In genomic region chr12:42102720-42103119, GRCh38 we compare ENCODE assay signal across 18 cellular contexts.
"Had no signal": no experiment of that assay in that cellular context is flagged by ENCODE, and none has a peak within 500 bp of the region (broad histone marks: within the 10 kb centered on the region; RNA-seq: fewer than 3 reads in every experiment).

No MANE protein-coding gene starts in this region.

- H3K36me3 Mint-ChIP-seq: natural killer cell had no signal

- DNase-seq: cortex of kidney; effector memory CD8-positive, alpha-beta T cell; heart left ventricle; islet precursor cell; natural killer cell; stimulated activated CD4-positive, alpha-beta T cell treated with anti-CD3 and anti-CD28 coated beads, Interleukin-12 subunit alpha, Interleukin-12 subunit beta, amount 100 ng/mL, for 4 hours; stimulated activated CD4-positive, alpha-beta T cell treated with anti-CD3 and anti-CD28 coated beads, Interleukin-1b, Interleukin-23, amount 100 ng/mL, for 48 hours; stimulated activated CD4-positive, alpha-beta T cell treated with anti-CD3 and anti-CD28 coated beads, Interleukin-4, amount 100 ng/mL, for 1 hour; stimulated activated CD8-positive, alpha-beta memory T cell treated with anti-CD3 and anti-CD28 coated beads, Interleukin-4, amount 100 ng/mL, for 48 hours; stimulated activated naive CD4-positive, alpha-beta T cell; stimulated activated naive CD8-positive, alpha-beta T cell treated with anti-CD3 and anti-CD28 coated beads, Interleukin-15, amount 100 ng/mL, for 72 hours; transverse colon; upper lobe of right lung; uterus had no signal

- H3K4me3 Mint-ChIP-seq: effector memory CD8-positive, alpha-beta T cell; memory B cell; natural killer cell; neural progenitor cell; stimulated activated naive CD8-positive, alpha-beta T cell treated with anti-CD3 and anti-CD28 coated beads, Interleukin-15, amount 100 ng/mL, for 72 hours had no signal

- ATAC-seq: effector memory CD8-positive, alpha-beta T cell; gastroesophageal sphincter; heart left ventricle; natural killer cell; sciatic nerve; stimulated activated naive CD8-positive, alpha-beta T cell treated with anti-CD3 and anti-CD28 coated beads, Interleukin-15, amount 100 ng/mL, for 72 hours; upper lobe of right lung had no signal

- H3K27ac Mint-ChIP-seq: memory B cell; natural killer cell; neural progenitor cell; stimulated activated naive CD8-positive, alpha-beta T cell treated with anti-CD3 and anti-CD28 coated beads, Interleukin-15, amount 100 ng/mL, for 72 hours had no signal

- H3K9me3 Mint-ChIP-seq: effector memory CD8-positive, alpha-beta T cell; memory B cell; natural killer cell; neural progenitor cell; stimulated activated naive CD8-positive, alpha-beta T cell treated with anti-CD3 and anti-CD28 coated beads, Interleukin-15, amount 100 ng/mL, for 72 hours had no signal

- H3K27me3 Mint-ChIP-seq: effector memory CD8-positive, alpha-beta T cell; memory B cell; stimulated activated naive CD8-positive, alpha-beta T cell treated with anti-CD3 and anti-CD28 coated beads, Interleukin-15, amount 100 ng/mL, for 72 hours had no signal

- H3K4me1 Mint-ChIP-seq: neural progenitor cell had no signal
